ENCODE assay signal across 8 cellular contexts in the genomic region with DNA sequence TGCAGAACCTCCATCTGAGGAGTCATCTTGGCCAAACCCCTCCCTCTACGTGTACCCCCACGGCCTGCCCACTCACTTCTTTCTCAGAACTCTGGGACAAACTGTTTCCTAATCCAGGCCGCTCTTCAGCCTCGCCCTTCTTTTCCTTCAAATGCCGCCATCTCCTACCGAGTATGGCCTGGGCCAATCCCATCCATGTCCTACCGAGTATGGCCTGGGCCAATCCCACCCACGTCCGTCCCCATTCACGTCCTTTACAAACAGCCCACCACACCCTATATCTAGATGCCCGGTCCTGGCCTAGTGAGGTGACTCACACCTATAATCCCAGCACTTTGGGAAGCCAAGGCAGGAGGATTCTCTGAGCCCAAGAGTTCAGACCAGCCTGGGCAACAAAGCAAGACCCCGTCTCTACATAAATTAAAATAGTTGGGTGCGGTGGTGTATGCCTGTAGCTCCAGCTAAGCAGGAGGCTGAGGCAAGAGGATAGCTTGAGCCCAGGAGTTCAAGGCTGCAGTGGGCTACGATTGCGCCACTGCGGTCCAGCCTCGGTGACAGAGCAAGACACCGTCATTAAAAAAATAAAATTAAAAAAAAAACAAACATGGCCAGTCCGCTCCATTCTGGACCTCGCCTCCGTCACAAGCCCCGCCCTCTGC. TPM values are rescaled to one million over a fixed set of nuclear protein-coding genes. Genes with fewer than 3 reads are reported as not detected.
DNase-seq lines count a peak whose midpoint lies in the region; ATAC-seq and TF ChIP-seq lines count a peak whose summit lies in the region.

No MANE protein-coding gene starts in this region.

- H3K4me1 Mint-ChIP-seq in activated naive CD4-positive, alpha-beta T cell treated with anti-CD3 and anti-CD28 coated beads, Interleukin-2, amount 50 U/mL, for 24 hours: peaks cover 17% of the 10 kb centered on the region
- peaks cover 25% of the 10 kb centered on the region for H3K4me1 Mint-ChIP-seq in brain

- H4K8ac ChIP-seq in mesendoderm (ENCODE audit: low read depth, low read length): no peak overlapping the region

- DNase-seq in activated naive CD4-positive, alpha-beta T cell treated with Interleukin-2 at 50 U/mL for 16 hours: no peak
- DNase-seq in mesendoderm (no peak), thyroid gland (no peak)
- DNase-seq in activated CD8-positive, alpha-beta memory T cell treated with anti-CD3 and anti-CD28 coated beads, Interleukin-2, amount 50 U/mL, for 48 hours: no peak

- H2BK15ac ChIP-seq in mesendoderm (replicated peaks; ENCODE audit: low read depth): no peak overlapping the region

- no peak overlapping the region for H3K4ac ChIP-seq in mesendoderm (ENCODE audit: low read depth, low read length)

- TF ChIP-seq CTCF in brain (conservative IDR thresholded peaks at IDR 0.05) (no peak), thyroid gland (IDR thresholded peaks at IDR 0.05) (no peak)

- H3K56ac ChIP-seq in mesendoderm (ENCODE audit: low read length): peak overlapping the region; percentile 75

- no CpG with 5 or more reads among the region's 22 CpGs for WGBS in mesendoderm (ENCODE audit: extremely low coverage, insufficient coverage, low lambda C conversion rate)
- WGBS in urinary bladder: 54% methylated on average over 22 of the region's 22 CpGs
- 54% methylated on average over 22 of the region's 22 CpGs for WGBS in thyroid gland, 2 donors

- H3K79me2 ChIP-seq in mesendoderm (ENCODE audit: control insufficient read depth, insufficient read depth, low read length): no peaks in the 10 kb centered on the region

- TF ChIP-seq POLR2A in thyroid gland (IDR thresholded peaks at IDR 0.05): no peak

- no peaks in the 10 kb centered on the region for H3K9me3 Mint-ChIP-seq in activated naive CD4-positive, alpha-beta T cell treated with anti-CD3 and anti-CD28 coated beads, Interleukin-2, amount 50 U/mL, for 24 hours
- H3K9me3 Mint-ChIP-seq in brain: peaks cover 0 to 16% (median 8%) of the 10 kb centered on the region in 5 experiments

- H3K4me2 ChIP-seq in mesendoderm (ENCODE audit: low read length): peak overlapping the region; percentile 58

- no peak for ATAC-seq in HG03045 (IDR thresholded peaks at IDR 0.05; ENCODE audit: unreplicated experiment)

- H3K27me3 ChIP-seq in mesendoderm (ENCODE audit: insufficient read depth, low read length, poor library complexity) (no peaks in the 10 kb centered on the region), thyroid gland (no peaks in the 10 kb centered on the region)

- H3K79me1 ChIP-seq in mesendoderm (ENCODE audit: low read length): peaks cover 2% of the 10 kb centered on the region

- H2BK120ac ChIP-seq in mesendoderm (ENCODE audit: low read depth, low read length): no peak overlapping the region

- no peaks in the 10 kb centered on the region for H3K9me3 ChIP-seq in thyroid gland

- H3K27me3 Mint-ChIP-seq in activated naive CD4-positive, alpha-beta T cell treated with anti-CD3 and anti-CD28 coated beads, Interleukin-2, amount 50 U/mL, for 24 hours: no peaks in the 10 kb centered on the region
- H3K27me3 Mint-ChIP-seq in brain: peaks cover 6% of the 10 kb centered on the region

- H3K23ac ChIP-seq in mesendoderm (ENCODE audit: low read length): peak overlapping the region; percentile 24

- H3K9ac ChIP-seq in mesendoderm (ENCODE audit: low read length): peak overlapping the region; percentile 49

- H3K36me3 ChIP-seq in mesendoderm (ENCODE audit: control insufficient read depth, insufficient read depth, low read length) (no peaks in the 10 kb centered on the region), urinary bladder (ENCODE audit: insufficient read depth) (no peaks in the 10 kb centered on the region), thyroid gland (no peaks in the 10 kb centered on the region)

- H3K4me3 Mint-ChIP-seq in activated naive CD4-positive, alpha-beta T cell treated with anti-CD3 and anti-CD28 coated beads, Interleukin-2, amount 50 U/mL, for 24 hours: peak overlapping the region; percentile 90
- H3K4me3 Mint-ChIP-seq in brain: peak overlapping the region; percentile 98 to 100 (median 99)

- H3K4me1 ChIP-seq in mesendoderm (ENCODE audit: control insufficient read depth, low read depth, low read length): peaks cover 2% of the 10 kb centered on the region
- H3K4me1 ChIP-seq in urinary bladder (ENCODE audit: insufficient read depth): no peaks in the 10 kb centered on the region
- peaks cover 8 to 14% of the 10 kb centered on the region in 2 donors for H3K4me1 ChIP-seq in thyroid gland

- no peaks in the 10 kb centered on the region for H3K36me3 Mint-ChIP-seq in activated naive CD4-positive, alpha-beta T cell treated with anti-CD3 and anti-CD28 coated beads, Interleukin-2, amount 50 U/mL, for 24 hours
- H3K36me3 Mint-ChIP-seq in brain: peaks cover 15% of the 10 kb centered on the region

- no peak overlapping the region for H4K5ac ChIP-seq in mesendoderm (ENCODE audit: low read length)

- H3K4me3 ChIP-seq in mesendoderm (ENCODE audit: low read length) (peak overlapping the region; percentile 18), urinary bladder (ENCODE audit: low read depth, low read length) (peak overlapping the region; percentile 87), thyroid gland (replicated peaks in 1 of 3) (peak overlapping the region in 1 of 3 donors; percentile 91)

- peak overlapping the region; percentile 55 for H3K27ac Mint-ChIP-seq in activated naive CD4-positive, alpha-beta T cell treated with anti-CD3 and anti-CD28 coated beads, Interleukin-2, amount 50 U/mL, for 24 hours
- peak overlapping the region; percentile 81 to 99 (median 96) for H3K27ac Mint-ChIP-seq in brain

- H2AK5ac ChIP-seq in mesendoderm (ENCODE audit: low read length): no peak overlapping the region

- H3K18ac ChIP-seq in mesendoderm (ENCODE audit: low read length): no peak overlapping the region

- H3K27ac ChIP-seq in mesendoderm (ENCODE audit: low read depth, low read length) (no peak overlapping the region), urinary bladder (ENCODE audit: low read depth) (no peak overlapping the region), thyroid gland (no peak overlapping the region)

- H2BK5ac ChIP-seq in mesendoderm (ENCODE audit: low read length): no peak overlapping the region

- intact Hi-C loops in thyroid gland (cut with DNase I): no loop called here

RNA-seq across cellular contexts. Expression of a gene that starts 1.0 kb away (rescaled TPM):
- polyA plus RNA-seq in brain (ENCODE audit: insufficient read depth, low read depth, low replicate concordance) (53.6 TPM), urinary bladder (72.3 TPM)
- polyA plus RNA-seq in mesendoderm (2013, experiment 1 of 2): 40.2 TPM
- 43.4 TPM for polyA plus RNA-seq in mesendoderm (2013, experiment 2 of 2)
- total RNA-seq in urinary bladder (7.5 TPM), thyroid gland (100 to 1,000 TPM in 1 of 4 donors, 10 to 100 TPM in 3; 45.1 to 100 (median 67.2) TPM)

RNA-seq across cellular contexts. Expression of a gene that starts 27.8 kb away (rescaled TPM):
- 6.0 TPM for polyA plus RNA-seq in brain (ENCODE audit: insufficient read depth, low read depth, low replicate concordance)
- 2.4 TPM for polyA plus RNA-seq in mesendoderm (2013, experiment 1 of 2)
- polyA plus RNA-seq in mesendoderm (2013, experiment 2 of 2): 2.5 TPM
- 0.16 TPM for total RNA-seq in urinary bladder
- 0.18 TPM for polyA plus RNA-seq in urinary bladder
- under 1 TPM in 2 of 4 donors, not detected in 2; 0.56 to 0.71 TPM for total RNA-seq in thyroid gland
